In the genomic region with DNA sequence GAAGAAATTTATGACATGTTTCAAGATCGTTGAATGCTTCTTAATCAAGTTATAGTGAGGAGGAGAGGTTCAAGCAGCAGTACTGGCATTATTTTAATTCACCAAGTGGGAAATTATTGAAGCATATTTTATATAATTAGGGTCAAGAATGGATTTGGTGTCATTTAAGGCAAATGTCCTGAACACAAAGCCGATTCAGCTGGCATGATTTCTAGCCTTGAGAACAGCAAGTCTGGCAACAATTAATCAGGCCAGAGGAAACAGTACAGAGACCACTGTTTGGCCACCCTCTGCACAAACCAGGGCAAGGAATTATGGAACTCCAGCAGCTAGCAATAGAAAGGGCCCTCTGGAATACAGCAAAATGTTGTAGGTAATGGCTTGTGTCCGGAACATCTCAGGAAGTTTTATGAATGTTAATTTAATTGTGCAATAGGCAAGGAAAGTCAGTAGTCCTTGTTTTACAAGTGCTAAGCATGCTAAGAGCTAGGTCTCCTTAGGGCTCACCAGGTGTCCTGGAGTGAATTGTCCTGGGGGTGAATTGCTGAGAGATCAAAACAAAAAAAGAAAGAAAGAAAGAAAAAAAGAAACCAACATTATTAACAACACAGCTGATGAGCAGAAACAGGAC, we compare ENCODE assay signal across 26 cellular contexts. TPM values are rescaled to one million over a fixed set of nuclear protein-coding genes. Genes with fewer than 3 reads are reported as not detected.
A peak's percentile ranks its signal among the peaks of the same experiment; 100 is the strongest.
DNase-seq lines count a peak whose midpoint lies in the region; ATAC-seq, FAIRE-seq and TF ChIP-seq lines count a peak whose summit lies in the region.
"Had no signal": no experiment of that assay in that cellular context is flagged by ENCODE, and none has a peak within 500 bp of the region (broad histone marks: within the 10 kb centered on the region; RNA-seq: fewer than 3 reads in every experiment).

No MANE protein-coding gene starts in this region.

- H3K9ac ChIP-seq in BLaER1: peak overlapping the region; percentile 54; the same call in 1 of the 2 replicates

- H3K4me2 ChIP-seq in BLaER1: peak overlapping the region; percentile 83

- H3K4me1 Mint-ChIP-seq in endothelial cell (ENCODE audit: unreplicated experiment): peaks cover 69% of the 10 kb centered on the region
- H3K4me1 Mint-ChIP-seq in naive thymus-derived CD8-positive, alpha-beta T cell: peaks cover 43 to 68% (median 65%) of the 10 kb centered on the region in 4 donors
- H3K4me1 Mint-ChIP-seq in nephron progenitor cell: no peaks in the 10 kb centered on the region
- H3K4me1 Mint-ChIP-seq: mesothelial cell of epicardium had no signal

- no peak for ATAC-seq in naive thymus-derived CD8-positive, alpha-beta T cell
- no peak for ATAC-seq in GM18517 (IDR thresholded peaks at IDR 0.05; ENCODE audit: unreplicated experiment)
- ATAC-seq: activated CD8-positive, alpha-beta T cell treated with anti-CD3 and anti-CD28 coated beads, Interleukin-2, amount 10 ng/mL, durations not matched to agents 7 days and 5 days; foreskin keratinocyte; SK-N-SH treated with all-trans-retinoic acid at 6 μM for 48 hours; stimulated activated memory B cell treated with anti-CD40 and anti-IgM and Interleukin-4, amounts not matched to agents 10 μg/mL and 1 μg/mL and 100 μg/mL, for 72 hours had no signal

- H3K27ac ChIP-seq in BLaER1: peak overlapping the region; percentile 88
- H3K27ac ChIP-seq: ascending aorta, foreskin keratinocyte, RWPE1, tibial artery had no signal

- H3K27me3 Mint-ChIP-seq in endothelial cell (ENCODE audit: unreplicated experiment): peaks cover 13% of the 10 kb centered on the region
- H3K27me3 Mint-ChIP-seq in naive thymus-derived CD8-positive, alpha-beta T cell: no peaks in the 10 kb centered on the region
- peaks cover 9% of the 10 kb centered on the region for H3K27me3 Mint-ChIP-seq in nephron progenitor cell (ENCODE audit: low read depth, poor library complexity)

- H3K4me3 ChIP-seq in BLaER1: no peak overlapping the region
- H3K4me3 ChIP-seq: ascending aorta, tibial artery had no signal

- peaks cover 8% of the 10 kb centered on the region for H3K9me3 ChIP-seq in BLaER1

- H3K9me3 Mint-ChIP-seq in endothelial cell (ENCODE audit: unreplicated experiment) (peaks cover 6% of the 10 kb centered on the region), nephron progenitor cell (peaks cover 4% of the 10 kb centered on the region)
- peaks cover 0 to 4% (median 0%) of the 10 kb centered on the region in 9 donors for H3K9me3 Mint-ChIP-seq in naive thymus-derived CD8-positive, alpha-beta T cell
- H3K9me3 Mint-ChIP-seq: stimulated activated memory B cell treated with anti-CD40 and anti-IgM and Interleukin-4, amounts not matched to agents 10 μg/mL and 1 μg/mL and 100 μg/mL, for 72 hours had no signal

- H4K20me1 ChIP-seq in BLaER1: no peaks in the 10 kb centered on the region

- H3K27ac Mint-ChIP-seq in endothelial cell (ENCODE audit: unreplicated experiment) (peak overlapping the region; percentile 100), nephron progenitor cell (no peak overlapping the region)
- H3K27ac Mint-ChIP-seq in naive thymus-derived CD8-positive, alpha-beta T cell: peak overlapping the region; percentile 68 to 94 (median 86)
- H3K27ac Mint-ChIP-seq: mesothelial cell of epicardium; stimulated activated memory B cell treated with anti-CD40 and anti-IgM and Interleukin-4, amounts not matched to agents 10 μg/mL and 1 μg/mL and 100 μg/mL, for 72 hours had no signal

- no peaks in the 10 kb centered on the region for H3K36me3 ChIP-seq in BLaER1
- H3K36me3 ChIP-seq: ascending aorta, tibial artery had no signal

- DNase-seq in G401 (ENCODE audit: low spot score) (peak; percentile 65), endothelial cell (ENCODE audit: low spot score) (no peak), frontal cortex (ENCODE audit: low spot score in 2 of 2) (no peak), DMS53 (lab: John Stamatoyannopoulos, UW) (no peak), nephron progenitor cell (no peak)
- DNase-seq in naive thymus-derived CD8-positive, alpha-beta T cell: no peak
- DNase-seq: activated naive CD4-positive, alpha-beta T cell; DMS79 treated with DMSO at 0.1 percent for 48 hours; erythroblast; foreskin keratinocyte; KG1; NCI-H146; NCI-H2171; NCI-H524; stimulated activated CD4-positive, alpha-beta T cell treated with anti-CD3 and anti-CD28 coated beads, Interleukin-2, amount 100 ng/mL, for 24 hours; tibial artery had no signal

- TF ChIP-seq CTCF in endothelial cell (IDR thresholded peaks at IDR 0.05; ENCODE audit: unreplicated experiment) (no peak), nephron progenitor cell (IDR thresholded peaks at IDR 0.05) (no peak)

- H3K27me3 ChIP-seq in BLaER1: no peaks in the 10 kb centered on the region
- H3K27me3 ChIP-seq: ascending aorta, foreskin keratinocyte, tibial artery had no signal

- in situ Hi-C loops in G401 (cut with HindIII; ENCODE audit: low sequenced_read_pairs): no loop called here

- H3K4me1 ChIP-seq in BLaER1: peaks cover 64% of the 10 kb centered on the region
- H3K4me1 ChIP-seq: ascending aorta, foreskin keratinocyte, tibial artery had no signal

- peaks cover 6% of the 10 kb centered on the region for H3K36me3 Mint-ChIP-seq in endothelial cell (ENCODE audit: low read depth, unreplicated experiment)
- no peaks in the 10 kb centered on the region for H3K36me3 Mint-ChIP-seq in naive thymus-derived CD8-positive, alpha-beta T cell
- no peaks in the 10 kb centered on the region for H3K36me3 Mint-ChIP-seq in nephron progenitor cell (ENCODE audit: low read depth)
- H3K36me3 Mint-ChIP-seq: mesothelial cell of epicardium; stimulated activated memory B cell treated with anti-CD40 and anti-IgM and Interleukin-4, amounts not matched to agents 10 μg/mL and 1 μg/mL and 100 μg/mL, for 72 hours had no signal

- POLR2A ChIA-PET in naive thymus-derived CD8-positive, alpha-beta T cell (lab: Charles Lee): interaction anchor here (0.6 to 3.3 kb wide), 11 partner anchors 8 to 100 kb away, joined by 3 to 22 read pairs (median 6); a partner anchor contains a TSS

- FAIRE-seq in frontal cortex (lab: Jason Lieb, UNC): no peak
- FAIRE-seq: GM12891, GM19239 had no signal

- H3K4me3 Mint-ChIP-seq in endothelial cell (ENCODE audit: unreplicated experiment) (peak overlapping the region; percentile 9), nephron progenitor cell (no peak overlapping the region)
- H3K4me3 Mint-ChIP-seq in naive thymus-derived CD8-positive, alpha-beta T cell: peak overlapping the region in 5 of 10 donors; percentile 37 to 69 (median 56)
- H3K4me3 Mint-ChIP-seq: activated CD8-positive, alpha-beta T cell treated with anti-CD3 and anti-CD28 coated beads, Interleukin-2, amount 10 ng/mL, durations not matched to agents 7 days and 5 days; mesothelial cell of epicardium; stimulated activated memory B cell treated with anti-CD40 and anti-IgM and Interleukin-4, amounts not matched to agents 10 μg/mL and 1 μg/mL and 100 μg/mL, for 72 hours had no signal

RNA-seq across cellular contexts. Expression of a gene that starts 38.7 kb away (rescaled TPM):
- total RNA-seq in G401 (2014; rRNA removed; shearing (Covaris generic)): 7.1 and 11.2 TPM in 2 replicates
- total RNA-seq in endothelial cell (ENCODE audit: unreplicated experiment) (139 TPM), frontal cortex (97.8 TPM)
- total RNA-seq in naive thymus-derived CD8-positive, alpha-beta T cell: 100 to 1,000 TPM; 206 to 225 TPM
- polyA plus RNA-seq in naive thymus-derived CD8-positive, alpha-beta T cell: 10 to 100 TPM; 71.1 to 97.5 (median 90.6) TPM
